In the genomic region with DNA sequence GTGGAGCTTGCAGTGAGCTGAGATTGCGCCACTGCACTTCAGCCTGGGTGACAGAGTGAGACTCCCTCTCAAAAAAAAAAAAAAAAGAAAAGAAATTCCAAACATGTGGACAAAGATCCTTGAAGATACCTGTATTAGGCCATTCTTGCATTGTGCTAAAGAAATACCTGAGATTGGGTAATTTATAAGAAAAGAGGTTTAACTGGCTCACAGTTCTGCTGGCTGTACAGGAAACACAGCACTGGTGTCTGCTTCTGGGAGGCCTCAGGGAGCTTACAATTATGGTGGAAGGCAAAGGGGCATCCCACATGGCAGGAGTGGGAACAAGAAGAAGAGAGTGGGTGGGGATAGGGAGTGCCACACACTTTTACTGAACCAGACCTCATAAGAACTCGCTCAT, we compare ENCODE assay signal across 3 cellular contexts.
"Had no signal": no experiment of that assay in that cellular context is flagged by ENCODE, and none has a peak within 500 bp of the region (broad histone marks: within the 10 kb centered on the region; RNA-seq: fewer than 3 reads in every experiment).

No MANE protein-coding gene starts in this region.

- DNase-seq: GDM1, GF-D8 had no signal

- H3K4me3 ChIP-seq: GM12878 had no signal
